Comparison of ENCODE assay signal across 13 cellular contexts in genomic region chr7:130393095-130393494, GRCh38. TPM values are rescaled to one million over a fixed set of nuclear protein-coding genes. Genes with fewer than 3 reads are reported as not detected.
A peak's percentile ranks its signal among the peaks of the same experiment; 100 is the strongest.
DNase-seq lines count a peak whose midpoint lies in the region; ATAC-seq lines count a peak whose summit lies in the region.
"Had no signal": no experiment of that assay in that cellular context is flagged by ENCODE, and none has a peak within 500 bp of the region (broad histone marks: within the 10 kb centered on the region; RNA-seq: fewer than 3 reads in every experiment).

No MANE protein-coding gene starts in this region.

- DNase-seq in AG08395 (ENCODE audit: low spot score) (peak; percentile 67), NCI-H187 (lab: John Stamatoyannopoulos, UW) (peak; percentile 89 to 95), fibroblast of gingiva (ENCODE audit: low read depth) (peak; percentile 21), NCI-H82 treated with DMSO at 0.1 percent for 48 hours (lab: John Stamatoyannopoulos, UW; ENCODE audit: unreplicated experiment) (no peak)
- no peak for DNase-seq in activated naive CD4-positive, alpha-beta T cell treated with anti-CD3 and anti-CD28 coated beads for 36 hours
- DNase-seq: NCI-H1105 treated with DMSO at 0.1 percent for 48 hours had no signal

- H3K27me3 Mint-ChIP-seq in activated naive CD4-positive, alpha-beta T cell treated with anti-CD3 and anti-CD28 coated beads for 36 hours (ENCODE audit: low read depth), result no peaks in the 10 kb centered on the region

- no peak overlapping the region for H3K27ac Mint-ChIP-seq in activated naive CD4-positive, alpha-beta T cell treated with anti-CD3 and anti-CD28 coated beads for 36 hours

- H3K27ac ChIP-seq in muscle layer of duodenum (ENCODE audit: low read length), result peak overlapping the region; percentile 72
- H3K27ac ChIP-seq: cardiac muscle cell had no signal

- H3K36me3 Mint-ChIP-seq in activated naive CD4-positive, alpha-beta T cell treated with anti-CD3 and anti-CD28 coated beads for 36 hours (ENCODE audit: low read depth), result peaks cover 1% of the 10 kb centered on the region

- ATAC-seq in GM21526 (IDR thresholded peaks at IDR 0.05; ENCODE audit: low FRiP score, unreplicated experiment) (no peak), GM21515 (IDR thresholded peaks at IDR 0.05; ENCODE audit: unreplicated experiment) (no peak)
- ATAC-seq: esophagus mucosa had no signal

- H3K27me3 ChIP-seq in muscle layer of duodenum (ENCODE audit: low read depth, low read length), result no peaks in the 10 kb centered on the region
- H3K27me3 ChIP-seq: cardiac muscle cell had no signal

- peaks cover 20% of the 10 kb centered on the region for H3K4me1 Mint-ChIP-seq in activated naive CD4-positive, alpha-beta T cell treated with anti-CD3 and anti-CD28 coated beads for 36 hours (ENCODE audit: low read depth)

- H3K36me3 ChIP-seq in muscle layer of duodenum (ENCODE audit: control insufficient read depth in 1 of 2, insufficient read depth in 2 of 2, low read length in 2 of 2), result no peaks in the 10 kb centered on the region
- H3K36me3 ChIP-seq: cardiac muscle cell had no signal

- intact Hi-C loops in activated naive CD4-positive, alpha-beta T cell treated with anti-CD3 and anti-CD28 coated beads for 36 hours (cut with micrococcal nuclease), result loop anchor here (5.0 kb wide), 2 partner anchors 49 to 94 kb away; partner anchors contain the start of gene CEP41

- peaks cover 0 to 8% of the 10 kb centered on the region in 2 donors for H3K4me1 ChIP-seq in muscle layer of duodenum (ENCODE audit: control insufficient read depth in 1 of 2, insufficient read depth in 2 of 2, low read length in 2 of 2)

- no peak overlapping the region for H3K4me3 Mint-ChIP-seq in activated naive CD4-positive, alpha-beta T cell treated with anti-CD3 and anti-CD28 coated beads for 36 hours

- H3K9me3 Mint-ChIP-seq in activated naive CD4-positive, alpha-beta T cell treated with anti-CD3 and anti-CD28 coated beads for 36 hours, result peaks cover 2% of the 10 kb centered on the region

- CTCF ChIA-PET in activated naive CD4-positive, alpha-beta T cell treated with anti-CD3 and anti-CD28 coated beads for 36 hours (lab: Charles Lee), result no interaction called here

- no peaks in the 10 kb centered on the region for H3K9me3 ChIP-seq in muscle layer of duodenum (ENCODE audit: control insufficient read depth in 1 of 2, low read length in 2 of 2)

- peak overlapping the region in 1 of 2 donors; percentile 10 for H3K4me3 ChIP-seq in muscle layer of duodenum (ENCODE audit: low read depth in 1 of 2, low read length in 2 of 2)
- H3K4me3 ChIP-seq: cardiac muscle cell had no signal

RNA-seq across cellular contexts. Expression of gene CPA1, which starts 12.8 kb away (rescaled TPM):
- total RNA-seq in activated naive CD4-positive, alpha-beta T cell treated with anti-CD3 and anti-CD28 coated beads for 36 hours, result not detected
- total RNA-seq: esophagus mucosa; lung microvascular endothelial cell; T-helper 2 cell treated with Interferon-gamma antibody and Interleukin-4, amounts not matched to agents 100 ng/mL and 5 ng/mL, for 36 hours had no signal

RNA-seq across cellular contexts. Expression of gene CEP41, which starts 47.7 kb away (rescaled TPM):
- 10 to 100 TPM; 16.0 to 18.2 TPM for total RNA-seq in activated naive CD4-positive, alpha-beta T cell treated with anti-CD3 and anti-CD28 coated beads for 36 hours

RNA-seq across cellular contexts. Expression of gene CPA5, which starts 48.5 kb away (rescaled TPM):
- under 1 TPM; 0.74 to 0.88 TPM for total RNA-seq in activated naive CD4-positive, alpha-beta T cell treated with anti-CD3 and anti-CD28 coated beads for 36 hours
- total RNA-seq: cardiac muscle cell, esophagus mucosa, lung microvascular endothelial cell had no signal

Comparison
In these comparisons a context has a peak if more than half of its experiments do, and no peak if none do; other contexts are left out.
1. DNase-seq: peak in AG08395 (single experiment), NCI-H187 (2 of 2) and fibroblast of gingiva (single experiment); none in activated naive CD4-positive, alpha-beta T cell treated with anti-CD3 and anti-CD28 coated beads for 36 hours (single experiment) and NCI-H82 treated with DMSO at 0.1 percent for 48 hours (single experiment).